Comparison of ENCODE assay signal across 2 cellular contexts in genomic region chr10:7362451-7362850, GRCh38.
A peak's percentile ranks its signal among the peaks of the same experiment; 100 is the strongest.
TF ChIP-seq lines count a peak whose summit lies in the region.

No MANE protein-coding gene starts in this region.

TF ChIP-seq in IMR-90, 13 proteins besides CTCF, POLR2A, EP300 and RAD21:
- TF ChIP-seq MXI1 (IDR thresholded peaks at IDR 0.05; ENCODE audit: borderline replicate concordance, low read depth, low read length) (no peak), RFX5 (IDR thresholded peaks at IDR 0.05; ENCODE audit: low read depth, low read length) (no peak), CEBPB (IDR thresholded peaks at IDR 0.05; ENCODE audit: low read depth, low read length) (no peak), MAZ (IDR thresholded peaks at IDR 0.05; ENCODE audit: borderline replicate concordance, low read depth, low read length) (no peak), FOS (IDR thresholded peaks at IDR 0.05; ENCODE audit: low read depth, low read length) (no peak), CHD1 (IDR thresholded peaks at IDR 0.05; ENCODE audit: low read depth, low read length) (no peak), MAFK (IDR thresholded peaks at IDR 0.05; ENCODE audit: low read depth, low read length) (no peak), BHLHE40 (IDR thresholded peaks at IDR 0.05; ENCODE audit: low read depth, low read length) (no peak), RCOR1 (IDR thresholded peaks at IDR 0.05; ENCODE audit: insufficient replicate concordance, low read length) (no peak)
- TF ChIP-seq, protein P1, sequence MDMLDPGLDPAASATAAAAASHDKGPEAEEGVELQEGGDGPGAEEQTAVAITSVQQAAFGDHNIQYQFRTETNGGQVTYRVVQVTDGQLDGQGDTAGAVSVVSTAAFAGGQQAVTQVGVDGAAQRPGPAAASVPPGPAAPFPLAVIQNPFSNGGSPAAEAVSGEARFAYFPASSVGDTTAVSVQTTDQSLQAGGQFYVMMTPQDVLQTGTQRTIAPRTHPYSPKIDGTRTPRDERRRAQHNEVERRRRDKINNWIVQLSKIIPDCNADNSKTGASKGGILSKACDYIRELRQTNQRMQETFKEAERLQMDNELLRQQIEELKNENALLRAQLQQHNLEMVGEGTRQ (IDR thresholded peaks at IDR 0.05; ENCODE audit: low read depth, low read length), result no peak
- TF ChIP-seq, protein P2, sequence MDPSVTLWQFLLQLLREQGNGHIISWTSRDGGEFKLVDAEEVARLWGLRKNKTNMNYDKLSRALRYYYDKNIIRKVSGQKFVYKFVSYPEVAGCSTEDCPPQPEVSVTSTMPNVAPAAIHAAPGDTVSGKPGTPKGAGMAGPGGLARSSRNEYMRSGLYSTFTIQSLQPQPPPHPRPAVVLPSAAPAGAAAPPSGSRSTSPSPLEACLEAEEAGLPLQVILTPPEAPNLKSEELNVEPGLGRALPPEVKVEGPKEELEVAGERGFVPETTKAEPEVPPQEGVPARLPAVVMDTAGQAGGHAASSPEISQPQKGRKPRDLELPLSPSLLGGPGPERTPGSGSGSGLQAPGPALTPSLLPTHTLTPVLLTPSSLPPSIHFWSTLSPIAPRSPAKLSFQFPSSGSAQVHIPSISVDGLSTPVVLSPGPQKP (IDR thresholded peaks at IDR 0.05; ENCODE audit: borderline replicate concordance, low read depth, low read length), result no peak

TF ChIP-seq in K562, 482 proteins besides CTCF, POLR2A, EP300 and RAD21:
- TF ChIP-seq ZNF830 (CRISPR knock-in tag; IDR thresholded peaks at IDR 0.05), result no peak
- peak; percentile 25 for TF ChIP-seq MEIS2 (IDR thresholded peaks at IDR 0.05; ENCODE audit: partially characterized antibody)
